23 cellular contexts compared by ENCODE assay signal in genomic region chr5:66540078-66540477, GRCh38. TPM values are rescaled to one million over a fixed set of nuclear protein-coding genes. Genes with fewer than 3 reads are reported as not detected.
DNase-seq lines count a peak whose midpoint lies in the region; ATAC-seq and TF ChIP-seq lines count a peak whose summit lies in the region.
"Had no signal": no experiment of that assay in that cellular context is flagged by ENCODE, and none has a peak within 500 bp of the region (broad histone marks: within the 10 kb centered on the region; RNA-seq: fewer than 3 reads in every experiment).

No MANE protein-coding gene starts in this region.

- peak; percentile 97 to 100 for ATAC-seq in activated naive CD4-positive, alpha-beta T cell treated with anti-CD3 and anti-CD28 coated beads, Interleukin-2, amount 50 U/mL, for 72 hours
- peak; percentile 87 for ATAC-seq in stimulated activated naive CD8-positive, alpha-beta T cell treated with anti-CD3 and anti-CD28 coated beads, Interleukin-15, Interleukin-2, amounts not matched to agents 100 U/mL and 50 U/mL, for 24 hours
- ATAC-seq in GM21717 (IDR thresholded peaks at IDR 0.05; ENCODE audit: unreplicated experiment), result no peak
- ATAC-seq: HepG2 had no signal

- no peak overlapping the region for H3K4me3 ChIP-seq in epithelial cell of esophagus (ENCODE audit: low read length)
- H3K4me3 ChIP-seq: BLaER1, HAP-1, Peyer's patch, SK-N-MC, suprapubic skin had no signal

- no peak for DNase-seq in activated naive CD4-positive, alpha-beta T cell treated with anti-CD3 and anti-CD28 coated beads, Interleukin-2, amount 50 U/mL, for 72 hours (ENCODE audit: low spot score in 2 of 2)
- no peak for DNase-seq in activated naive CD4-positive, alpha-beta T cell (lab: John Stamatoyannopoulos, UW)
- DNase-seq in NCI-H226 (peak; percentile 22), epithelial cell of esophagus (ENCODE audit: low read depth) (peak; percentile 88), H4 (ENCODE audit: low spot score) (no peak)
- no peak for DNase-seq in stimulated activated naive CD8-positive, alpha-beta T cell treated with anti-CD3 and anti-CD28 coated beads, Interleukin-15, Interleukin-2, amounts not matched to agents 100 U/mL and 50 U/mL, for 24 hours
- DNase-seq: Caco-2, dermis blood vessel endothelial cell, DND-41, glutamatergic neuron, kidney glomerular epithelial cell, NCI-H1048, NCI-H187, NCI-H526, Peyer's patch had no signal

- H3K27ac Mint-ChIP-seq in activated naive CD4-positive, alpha-beta T cell treated with anti-CD3 and anti-CD28 coated beads, Interleukin-2, amount 50 U/mL, for 72 hours, result peak overlapping the region; percentile 5 to 34
- H3K27ac Mint-ChIP-seq: T-helper 1 cell treated with Interleukin-12 subunit alpha and Interleukin-12 subunit beta and Interleukin-4 antibody, amounts not matched to agents 30 μg/mL and 1 μg/mL, for 36 hours had no signal

- no peak for TF ChIP-seq CTCF in epithelial cell of esophagus (IDR thresholded peaks at IDR 0.05; ENCODE audit: insufficient read depth, low read depth, low read length, missing control alignments)

- peaks cover 0 to 2% of the 10 kb centered on the region in 2 donors for H3K9me3 Mint-ChIP-seq in activated naive CD4-positive, alpha-beta T cell treated with anti-CD3 and anti-CD28 coated beads, Interleukin-2, amount 50 U/mL, for 72 hours
- H3K9me3 Mint-ChIP-seq: neural crest cell; T-helper 1 cell treated with Interleukin-12 subunit alpha and Interleukin-12 subunit beta and Interleukin-4 antibody, amounts not matched to agents 30 μg/mL and 1 μg/mL, for 36 hours had no signal

- peaks cover 0 to 4% of the 10 kb centered on the region in 2 donors for H3K36me3 Mint-ChIP-seq in activated naive CD4-positive, alpha-beta T cell treated with anti-CD3 and anti-CD28 coated beads, Interleukin-2, amount 50 U/mL, for 72 hours

RNA-seq across cellular contexts. Expression of gene MAST4, which starts 56.1 kb away (rescaled TPM):
- 10 to 100 TPM; 29.5 to 41.7 TPM for total RNA-seq in activated naive CD4-positive, alpha-beta T cell treated with anti-CD3 and anti-CD28 coated beads, Interleukin-2, amount 50 U/mL, for 72 hours
- total RNA-seq in H4 (2014; rRNA removed; shearing (Covaris generic)), result 0.75 and 0.97 TPM in 2 replicates

Comparison
In these comparisons a context has a peak if more than half of its experiments do, and no peak if none do; other contexts are left out.
1. DNase-seq: peak in NCI-H226 (single experiment) and epithelial cell of esophagus (single experiment); none in activated naive CD4-positive, alpha-beta T cell treated with anti-CD3 and anti-CD28 coated beads, Interleukin-2, amount 50 U/mL, for 72 hours (0 of 2), activated naive CD4-positive, alpha-beta T cell (0 of 4), stimulated activated naive CD8-positive, alpha-beta T cell treated with anti-CD3 and anti-CD28 coated beads, Interleukin-15, Interleukin-2, amounts not matched to agents 100 U/mL and 50 U/mL, for 24 hours (single experiment) and H4 (single experiment).
2. RNA of gene MAST4, which starts 56.1 kb away (total RNA-seq): 29.5 to 41.7 TPM in activated naive CD4-positive, alpha-beta T cell treated with anti-CD3 and anti-CD28 coated beads, Interleukin-2, amount 50 U/mL, for 72 hours; 0.75 to 0.97 TPM in H4; every median in the first group is over 10 times any median in the second.